Comparison of ENCODE assay signal across 1 cellular context in the genomic region with DNA sequence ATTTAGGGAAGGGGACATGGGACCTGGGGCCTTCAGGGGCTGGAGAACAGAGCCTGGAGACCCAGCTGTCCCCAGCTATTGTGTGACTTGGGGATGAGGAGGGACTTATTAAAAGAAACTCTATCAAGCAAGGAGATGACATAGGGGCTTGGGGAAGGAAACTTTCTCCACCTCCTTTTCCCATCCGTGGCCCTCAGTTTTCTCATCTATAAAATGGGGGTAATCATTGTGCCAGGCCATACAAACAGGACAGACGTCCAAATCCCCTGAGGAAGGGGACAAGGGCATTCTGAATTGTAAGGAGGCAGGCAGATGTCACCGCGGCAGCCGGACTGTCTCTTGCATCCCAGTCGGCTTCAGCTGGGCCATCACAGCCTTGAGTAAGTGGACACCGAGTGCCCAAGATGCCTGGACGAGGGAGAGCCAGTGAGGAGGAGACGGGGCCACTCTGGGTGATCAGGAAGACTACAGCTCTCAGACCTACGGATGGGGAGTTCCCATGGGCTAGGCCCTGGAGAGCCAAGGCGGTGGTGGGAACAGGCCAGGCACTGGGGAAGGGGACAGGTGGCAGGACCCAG.
TF ChIP-seq lines count a peak whose summit lies in the region.

No MANE protein-coding gene starts in this region.

TF ChIP-seq in HepG2, 621 proteins besides CTCF, POLR2A, EP300 and RAD21:
- TF ChIP-seq ZSCAN30 (CRISPR knock-in tag; IDR thresholded peaks at IDR 0.05): no peak
- TF ChIP-seq, protein P1, sequence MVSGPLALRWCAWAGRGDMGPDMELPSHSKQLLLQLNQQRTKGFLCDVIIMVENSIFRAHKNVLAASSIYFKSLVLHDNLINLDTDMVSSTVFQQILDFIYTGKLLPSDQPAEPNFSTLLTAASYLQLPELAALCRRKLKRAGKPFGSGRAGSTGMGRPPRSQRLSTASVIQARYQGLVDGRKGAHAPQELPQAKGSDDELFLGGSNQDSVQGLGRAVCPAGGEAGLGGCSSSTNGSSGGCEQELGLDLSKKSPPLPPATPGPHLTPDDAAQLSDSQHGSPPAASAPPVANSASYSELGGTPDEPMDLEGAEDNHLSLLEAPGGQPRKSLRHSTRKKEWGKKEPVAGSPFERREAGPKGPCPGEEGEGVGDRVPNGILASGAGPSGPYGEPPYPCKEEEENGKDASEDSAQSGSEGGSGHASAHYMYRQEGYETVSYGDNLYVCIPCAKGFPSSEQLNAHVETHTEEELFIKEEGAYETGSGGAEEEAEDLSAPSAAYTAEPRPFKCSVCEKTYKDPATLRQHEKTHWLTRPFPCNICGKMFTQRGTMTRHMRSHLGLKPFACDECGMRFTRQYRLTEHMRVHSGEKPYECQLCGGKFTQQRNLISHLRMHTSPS (CRISPR knock-in tag; IDR thresholded peaks at IDR 0.05; ENCODE audit: low read depth): no peak
- TF ChIP-seq ZFP41 (CRISPR knock-in tag; IDR thresholded peaks at IDR 0.05; ENCODE audit: borderline replicate concordance): no peak
- TF ChIP-seq JDP2 (CRISPR knock-in tag; IDR thresholded peaks at IDR 0.05; ENCODE audit: borderline replicate concordance): no peak
- TF ChIP-seq FOXO1 (CRISPR knock-in tag; IDR thresholded peaks at IDR 0.05): no peak
- peak; percentile 86 for TF ChIP-seq ZNF629 (CRISPR knock-in tag; conservative IDR thresholded peaks at IDR 0.05)
